27 cellular contexts compared by ENCODE assay signal in genomic region chr1:93459126-93459525, GRCh38.
"Had no signal": no experiment of that assay in that cellular context is flagged by ENCODE, and none has a peak within 500 bp of the region (broad histone marks: within the 10 kb centered on the region; RNA-seq: fewer than 3 reads in every experiment).

No MANE protein-coding gene starts in this region.

- H3K27me3 ChIP-seq: esophagus squamous epithelium, gastrocnemius medialis, vagina had no signal

- ATAC-seq: gastrocnemius medialis; natural killer cell treated with Interleukin-12 subunit alpha and Interleukin-12 subunit beta and Interleukin-15 and Interleukin-18, amount 100 ng/mL, for 72 hours; right cardiac atrium; stimulated activated effector memory CD8-positive, alpha-beta T cell treated with anti-CD3 and anti-CD28 coated beads, Interleukin-12 subunit alpha, Interleukin-12 subunit beta, amount 100 ng/mL, for 72 hours had no signal

- H3K27ac ChIP-seq: epithelial cell of prostate, esophagus squamous epithelium, gastrocnemius medialis, left ventricle myocardium inferior, skin epidermis, thoracic aorta, vagina had no signal

- H3K4me3 ChIP-seq: esophagus squamous epithelium, gastrocnemius medialis, left ventricle myocardium inferior, lung, skin epidermis, thoracic aorta, vagina had no signal

- H3K36me3 ChIP-seq: esophagus squamous epithelium, gastrocnemius medialis, left ventricle myocardium inferior, thoracic aorta, vagina had no signal

- H3K9me3 ChIP-seq: esophagus squamous epithelium, gastrocnemius medialis, thoracic aorta, vagina had no signal

- DNase-seq: activated CD4-positive, alpha-beta memory T cell treated with anti-CD3 and anti-CD28 coated beads, Interleukin-2, amount 10 ng/mL, durations not matched to agents 7 days and 5 days; activated CD4-positive, alpha-beta T cell treated with anti-CD3 and anti-CD28 coated beads for 1 hour; activated CD4-positive, alpha-beta T cell treated with anti-CD3 and anti-CD28 coated beads, Interleukin-2, amount 10 ng/mL, durations not matched to agents 7 days and 5 days; activated CD8-positive, alpha-beta memory T cell treated with anti-CD3 and anti-CD28 coated beads, Interleukin-2, amount 50 U/mL, for 48 hours; activated gamma-delta T cell; activated T-cell treated with anti-CD3 and anti-CD28 coated beads, Interleukin-2, amount 50 U/mL, for 24 hours; aorta; caudate nucleus; dermis blood vessel endothelial cell; effector CD4-positive, alpha-beta T cell; esophagus squamous epithelium; gastrocnemius medialis; glutamatergic neuron; islet precursor cell; left ventricle myocardium inferior; mesendoderm; posterior cingulate gyrus; right cardiac atrium; stimulated activated CD4-positive, alpha-beta T cell treated with anti-CD3 and anti-CD28 coated beads, Interleukin-4, amount 100 ng/mL, for 24 hours; T-helper 2 cell had no signal
